Comparison of ENCODE assay signal across 12 cellular contexts in the genomic region with DNA sequence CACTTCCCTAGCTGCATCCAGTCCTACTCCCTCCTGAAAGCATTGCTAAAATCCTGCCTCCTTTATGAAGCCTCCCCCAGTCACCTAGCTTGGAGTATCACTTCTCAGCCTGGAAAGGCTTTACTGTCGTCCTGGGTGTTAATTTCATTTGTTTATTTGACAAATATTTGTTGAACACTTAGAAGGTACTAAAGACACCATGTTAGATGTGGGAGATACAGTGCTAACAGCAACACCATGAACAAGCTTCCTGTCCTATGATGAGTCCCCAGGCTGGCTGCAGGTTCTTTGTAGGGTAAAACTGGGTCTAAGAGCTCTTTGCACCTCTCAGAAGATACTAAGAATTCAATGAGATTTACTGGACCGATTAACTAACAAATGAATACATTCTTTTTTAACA.
DNase-seq lines count a peak whose midpoint lies in the region; TF ChIP-seq lines count a peak whose summit lies in the region.
"Had no signal": no experiment of that assay in that cellular context is flagged by ENCODE, and none has a peak within 500 bp of the region (broad histone marks: within the 10 kb centered on the region; RNA-seq: fewer than 3 reads in every experiment).

No MANE protein-coding gene starts in this region.

- no peaks in the 10 kb centered on the region for H3K36me3 ChIP-seq in thyroid gland
- H3K36me3 ChIP-seq: cardiac muscle cell had no signal

- no peaks in the 10 kb centered on the region for H3K9me3 Mint-ChIP-seq in activated CD4-positive, alpha-beta T cell treated with anti-CD3 and anti-CD28 coated beads, Interleukin-2, amount 10 ng/mL, durations not matched to agents 24 days and 14 days

- 26 to 32% methylated on average over 2 of the region's 2 CpGs for WGBS in thyroid gland, 2 donors

- H3K27ac ChIP-seq in thyroid gland, result peak overlapping the region; percentile 67 to 93 (median 92)
- H3K27ac ChIP-seq: cardiac muscle cell had no signal

- TF ChIP-seq POLR2A in thyroid gland (IDR thresholded peaks at IDR 0.05), result no peak

- H3K4me3 ChIP-seq in thyroid gland (replicated peaks in 1 of 3), result no peak overlapping the region
- H3K4me3 ChIP-seq: cardiac muscle cell had no signal

- H3K27ac Mint-ChIP-seq in activated CD4-positive, alpha-beta T cell treated with anti-CD3 and anti-CD28 coated beads, Interleukin-2, amount 10 ng/mL, durations not matched to agents 24 days and 14 days, result peak overlapping the region; percentile 34

- H3K4me3 Mint-ChIP-seq in activated CD4-positive, alpha-beta T cell treated with anti-CD3 and anti-CD28 coated beads, Interleukin-2, amount 10 ng/mL, durations not matched to agents 24 days and 14 days, result no peak overlapping the region

- H3K9me3 ChIP-seq in thyroid gland, result no peaks in the 10 kb centered on the region

- TF ChIP-seq CTCF in thyroid gland (IDR thresholded peaks at IDR 0.05), result no peak

- H3K36me3 Mint-ChIP-seq in activated CD4-positive, alpha-beta T cell treated with anti-CD3 and anti-CD28 coated beads, Interleukin-2, amount 10 ng/mL, durations not matched to agents 24 days and 14 days (ENCODE audit: low read depth), result no peaks in the 10 kb centered on the region

- H3K27me3 ChIP-seq in thyroid gland, result no peaks in the 10 kb centered on the region
- H3K27me3 ChIP-seq: cardiac muscle cell had no signal

- H3K27me3 Mint-ChIP-seq in activated CD4-positive, alpha-beta T cell treated with anti-CD3 and anti-CD28 coated beads, Interleukin-2, amount 10 ng/mL, durations not matched to agents 24 days and 14 days, result no peaks in the 10 kb centered on the region

- DNase-seq in activated CD4-positive, alpha-beta T cell treated with anti-CD3 and anti-CD28 coated beads, Interleukin-2, amount 10 ng/mL, durations not matched to agents 24 days and 14 days, result peak; percentile 50
- DNase-seq in activated CD4-positive, alpha-beta T cell treated with anti-CD3 and anti-CD28 coated beads, Interleukin-2, amount 50 U/mL, for 48 hours, result no peak
- DNase-seq in NCI-H2029 treated with DMSO at 0.1 percent for 48 hours (lab: John Stamatoyannopoulos, UW), result peak; percentile 91
- peak; percentile 53 for DNase-seq in kidney tubule cell (ENCODE audit: low spot score)
- no peak for DNase-seq in thyroid gland
- no peak for DNase-seq in 8988T
- no peak for DNase-seq in NCI-H1930 (lab: John Stamatoyannopoulos, UW)
- DNase-seq in T-helper 9 cell, result no peak
- DNase-seq: activated CD4-positive, alpha-beta T cell treated with anti-CD3 and anti-CD28 coated beads for 48 hours; NCI-H526; stimulated activated CD4-positive, alpha-beta T cell treated with anti-CD3 and anti-CD28 coated beads, Interleukin-4, amount 100 ng/mL, for 24 hours had no signal

- H3K4me1 Mint-ChIP-seq in activated CD4-positive, alpha-beta T cell treated with anti-CD3 and anti-CD28 coated beads, Interleukin-2, amount 10 ng/mL, durations not matched to agents 24 days and 14 days, result peaks cover 46% of the 10 kb centered on the region

- peaks cover 67 to 89% of the 10 kb centered on the region in 2 donors for H3K4me1 ChIP-seq in thyroid gland

- intact Hi-C loops in activated CD4-positive, alpha-beta T cell treated with anti-CD3 and anti-CD28 coated beads, Interleukin-2, amount 10 ng/mL, durations not matched to agents 24 days and 14 days (cut with micrococcal nuclease), result no loop called here
- intact Hi-C loops in thyroid gland (cut with DNase I), result no loop called here

Comparison
In these comparisons a context has a peak if more than half of its experiments do, and no peak if none do; other contexts are left out.
1. DNase-seq: peak in activated CD4-positive, alpha-beta T cell treated with anti-CD3 and anti-CD28 coated beads, Interleukin-2, amount 10 ng/mL, durations not matched to agents 24 days and 14 days (single experiment), NCI-H2029 treated with DMSO at 0.1 percent for 48 hours (single experiment) and kidney tubule cell (single experiment); none in activated CD4-positive, alpha-beta T cell treated with anti-CD3 and anti-CD28 coated beads, Interleukin-2, amount 50 U/mL, for 48 hours (0 of 2), thyroid gland (0 of 2), 8988T (single experiment), NCI-H1930 (0 of 2) and T-helper 9 cell (single experiment).